23 cellular contexts compared by ENCODE assay signal in the genomic region with DNA sequence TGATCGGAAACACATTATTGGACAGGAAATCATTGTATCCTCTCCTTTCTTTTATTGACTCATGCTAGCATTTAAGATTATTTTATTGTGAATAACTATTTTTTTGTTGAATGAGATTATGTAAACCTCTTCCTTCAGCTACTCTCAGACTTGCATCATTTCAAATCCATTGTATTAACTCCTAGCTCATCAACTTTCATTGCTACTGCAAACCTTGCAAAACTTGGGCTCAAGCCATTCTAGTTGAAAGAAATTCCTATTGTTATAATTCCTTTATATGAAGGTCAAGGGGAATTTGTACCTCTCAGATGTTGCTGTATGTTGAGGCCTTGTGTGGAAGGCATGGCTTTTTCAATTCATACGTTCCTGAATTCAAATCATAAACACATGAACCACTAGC.
"Had no signal": no experiment of that assay in that cellular context is flagged by ENCODE, and none has a peak within 500 bp of the region (broad histone marks: within the 10 kb centered on the region; RNA-seq: fewer than 3 reads in every experiment).

No MANE protein-coding gene starts in this region.

- H3K4me2 ChIP-seq: KMS-11, SK-N-SH had no signal

- H3K27me3 Mint-ChIP-seq: IgD-negative memory B cell had no signal

- H3K36me3 Mint-ChIP-seq: IgD-negative memory B cell had no signal

- H3K9ac ChIP-seq: KMS-11, SK-N-SH had no signal

- H3K4me3 ChIP-seq: K562 had no signal

- FAIRE-seq: HTR-8/SVneo, K562 had no signal

- H3K4me3 Mint-ChIP-seq: IgD-negative memory B cell had no signal

- H3K9me3 ChIP-seq: SK-N-SH had no signal

- H3K4me1 Mint-ChIP-seq: IgD-negative memory B cell had no signal

- DNase-seq: Kasumi-1, MV-4-11, NCI-H1048, NCI-H1105, NCI-H1417 treated with DMSO at 0.1 percent for 48 hours, NCI-H146, NCI-H1694 treated with DMSO at 0.1 percent for 48 hours, NCI-H1930, NCI-H2081, NCI-H2107, NCI-H2227 treated with DMSO at 0.1 percent for 48 hours, NCI-H524, NCI-H526 treated with DMSO at 0.1 percent for 48 hours, NCI-H748 treated with DMSO at 0.1 percent for 48 hours, SHP77, SK-N-SH had no signal

- ATAC-seq: K562, Panc1 had no signal

- H3K27ac ChIP-seq: HL-60, KMS-11, RWPE1 had no signal
